Comparison of ENCODE assay signal across 20 cellular contexts in genomic region chr6:151719070-151719469, GRCh38.
"Had no signal": no experiment of that assay in that cellular context is flagged by ENCODE, and none has a peak within 500 bp of the region (broad histone marks: within the 10 kb centered on the region; RNA-seq: fewer than 3 reads in every experiment).

No MANE protein-coding gene starts in this region.

- DNase-seq: activated CD4-positive, alpha-beta memory T cell treated with anti-CD3 and anti-CD28 coated beads for 36 hours; activated CD4-positive, alpha-beta T cell treated with anti-CD3 and anti-CD28 coated beads, Interleukin-2, amount 10 ng/mL, durations not matched to agents 7 days and 5 days; activated CD4-positive, CD25-positive, alpha-beta regulatory T cell; activated CD8-positive, alpha-beta memory T cell treated with anti-CD3 and anti-CD28 coated beads for 24 hours; activated effector memory CD4-positive, alpha-beta T cell treated with anti-CD3 and anti-CD28 coated beads, Interleukin-2, amount 50 U/mL, for 16 hours; activated naive CD4-positive, alpha-beta T cell treated with Interleukin-2 at 50 U/mL for 16 hours; activated T-cell treated with anti-CD3 and anti-CD28 coated beads, Interleukin-2, amount 50 U/mL, for 4 hours; central memory CD4-positive, alpha-beta T cell; NCI-H1092; NCI-H1417; NCI-H1930; NCI-H2171; NCI-H345; NCI-H510A; NCI-H526 treated with DMSO at 0.1 percent for 48 hours; NCI-H82; SIG-M5; T1000 had no signal

- H3K4me3 ChIP-seq: breast epithelium had no signal

- H3K36me3 Mint-ChIP-seq: activated naive CD8-positive, alpha-beta T cell had no signal

- H3K27me3 ChIP-seq: breast epithelium had no signal

- H3K4me1 ChIP-seq: breast epithelium had no signal

- H3K4me3 Mint-ChIP-seq: activated CD4-positive, alpha-beta memory T cell treated with anti-CD3 and anti-CD28 coated beads for 36 hours; activated CD4-positive, alpha-beta T cell treated with anti-CD3 and anti-CD28 coated beads, Interleukin-2, amount 10 ng/mL, durations not matched to agents 7 days and 5 days; activated naive CD8-positive, alpha-beta T cell; activated T-cell treated with anti-CD3 and anti-CD28 coated beads, Interleukin-2, amount 50 U/mL, for 4 hours had no signal

- H3K27ac Mint-ChIP-seq: activated CD4-positive, alpha-beta memory T cell treated with anti-CD3 and anti-CD28 coated beads for 36 hours; activated CD4-positive, alpha-beta T cell treated with anti-CD3 and anti-CD28 coated beads, Interleukin-2, amount 10 ng/mL, durations not matched to agents 7 days and 5 days; activated naive CD8-positive, alpha-beta T cell had no signal

- H3K27ac ChIP-seq: breast epithelium had no signal

- ATAC-seq: activated T-cell treated with anti-CD3 and anti-CD28 coated beads, Interleukin-2, amount 50 U/mL, for 4 hours had no signal

- H3K36me3 ChIP-seq: breast epithelium had no signal
